10 cellular contexts compared by ENCODE assay signal in genomic region chr20:47577271-47577670, GRCh38.
A peak's percentile ranks its signal among the peaks of the same experiment; 100 is the strongest.
DNase-seq lines count a peak whose midpoint lies in the region; ATAC-seq and TF ChIP-seq lines count a peak whose summit lies in the region.
"Had no signal": no experiment of that assay in that cellular context is flagged by ENCODE, and none has a peak within 500 bp of the region (broad histone marks: within the 10 kb centered on the region; RNA-seq: fewer than 3 reads in every experiment).

No MANE protein-coding gene starts in this region.

- no peak for DNase-seq in activated CD4-positive, alpha-beta memory T cell treated with anti-CD3 and anti-CD28 coated beads for 36 hours
- DNase-seq in activated CD4-positive, alpha-beta memory T cell treated with anti-CD3 and anti-CD28 coated beads, Interleukin-2, amount 10 ng/mL, durations not matched to agents 7 days and 5 days: no peak
- DNase-seq in SJCRH30 (peak in 1 of 2 experiments; percentile 33), left lung (no peak), NCI-H748 (lab: John Stamatoyannopoulos, UW; ENCODE audit: unreplicated experiment) (no peak)
- DNase-seq: activated CD4-positive, CD25-positive, alpha-beta regulatory T cell; stimulated activated CD4-positive, alpha-beta T cell treated with anti-CD3 and anti-CD28 coated beads, Interleukin-1b, Interleukin-23, amount 100 ng/mL, for 48 hours had no signal

- H3K27me3 ChIP-seq in SJCRH30 (no peaks in the 10 kb centered on the region), left lung (no peaks in the 10 kb centered on the region), subcutaneous abdominal adipose tissue (ENCODE audit: control insufficient read depth in 5 of 5, insufficient read depth in 4 of 5, low read length in 5 of 5) (no peaks in the 10 kb centered on the region)

- peak overlapping the region; percentile 10 for H3K27ac Mint-ChIP-seq in activated CD4-positive, alpha-beta memory T cell treated with anti-CD3 and anti-CD28 coated beads for 36 hours
- H3K27ac Mint-ChIP-seq in activated CD4-positive, alpha-beta memory T cell treated with anti-CD3 and anti-CD28 coated beads, Interleukin-2, amount 10 ng/mL, durations not matched to agents 7 days and 5 days: no peak overlapping the region

- H3K27ac ChIP-seq in SJCRH30 (peak overlapping the region; percentile 11; the same call in 1 of the 2 replicates), left lung (peak overlapping the region; percentile 26 to 55), subcutaneous abdominal adipose tissue (ENCODE audit: low read depth, low read length) (peak overlapping the region; percentile 28)

- intact Hi-C loops in activated CD4-positive, alpha-beta memory T cell treated with anti-CD3 and anti-CD28 coated beads for 36 hours (cut with micrococcal nuclease): loop anchor here (5.0 kb wide), 1 partner anchor 35 kb away; no protein-coding TSS in a partner anchor
- intact Hi-C loops in left lung (cut with DNase I): no loop called here

- H3K4me1 ChIP-seq in SJCRH30 (peaks cover 29% of the 10 kb centered on the region), left lung (peaks cover 32 to 67% of the 10 kb centered on the region in 2 donors), subcutaneous abdominal adipose tissue (ENCODE audit: control insufficient read depth in 5 of 5, insufficient read depth in 5 of 5, low read length in 5 of 5) (peaks cover 4 to 50% (median 35%) of the 10 kb centered on the region in 5 donors)

- H3K4me3 ChIP-seq in SJCRH30 (peak overlapping the region; percentile 36), left lung (no peak overlapping the region), subcutaneous abdominal adipose tissue (ENCODE audit: low read depth in 1 of 5, low read length in 5 of 5) (peak overlapping the region in 1 of 5 donors; percentile 20)

- POLR2A ChIA-PET in activated CD4-positive, alpha-beta memory T cell treated with anti-CD3 and anti-CD28 coated beads for 36 hours (lab: Charles Lee): interaction anchor here (1.4 kb wide), 1 partner anchor 8 kb away, joined by 4 read pairs; no protein-coding TSS in a partner anchor
- POLR2A ChIA-PET in activated CD4-positive, alpha-beta memory T cell treated with anti-CD3 and anti-CD28 coated beads, Interleukin-2, amount 10 ng/mL, durations not matched to agents 7 days and 5 days (lab: Charles Lee): interaction anchor here (1.1 to 2.6 kb wide), 4 partner anchors 8 to 76 kb away, joined by 3 to 11 read pairs (median 5); partner anchors contain the start of gene NCOA3

- no peak overlapping the region for H3K4me3 Mint-ChIP-seq in activated CD4-positive, alpha-beta memory T cell treated with anti-CD3 and anti-CD28 coated beads for 36 hours
- H3K4me3 Mint-ChIP-seq in activated CD4-positive, alpha-beta memory T cell treated with anti-CD3 and anti-CD28 coated beads, Interleukin-2, amount 10 ng/mL, durations not matched to agents 7 days and 5 days: no peak overlapping the region

- peak overlapping the region in 1 of 5 donors; percentile 59 for H3K9ac ChIP-seq in subcutaneous abdominal adipose tissue (ENCODE audit: low read length in 5 of 5)

- H3K4me1 Mint-ChIP-seq in activated CD4-positive, alpha-beta memory T cell treated with anti-CD3 and anti-CD28 coated beads for 36 hours (ENCODE audit: low read depth): peaks cover 73% of the 10 kb centered on the region
- H3K4me1 Mint-ChIP-seq in activated CD4-positive, alpha-beta memory T cell treated with anti-CD3 and anti-CD28 coated beads, Interleukin-2, amount 10 ng/mL, durations not matched to agents 7 days and 5 days: peaks cover 71% of the 10 kb centered on the region

- TF ChIP-seq CTCF in left lung (IDR thresholded peaks at IDR 0.05): no peak

- ATAC-seq in left lung (no peak), GM21529 (IDR thresholded peaks at IDR 0.05; ENCODE audit: unreplicated experiment) (no peak), GM19455 (IDR thresholded peaks at IDR 0.05; ENCODE audit: unreplicated experiment) (no peak)

- no peaks in the 10 kb centered on the region for H3K36me3 ChIP-seq in SJCRH30
- no peaks in the 10 kb centered on the region for H3K36me3 ChIP-seq in left lung
- H3K36me3 ChIP-seq in subcutaneous abdominal adipose tissue (ENCODE audit: control insufficient read depth in 5 of 5, insufficient read depth in 5 of 5, low read length in 5 of 5): no peaks in the 10 kb centered on the region

- H3K9me3 ChIP-seq in SJCRH30 (replicated peaks) (no peaks in the 10 kb centered on the region), left lung (no peaks in the 10 kb centered on the region), subcutaneous abdominal adipose tissue (ENCODE audit: control insufficient read depth in 5 of 5, low read length in 5 of 5) (no peaks in the 10 kb centered on the region)

- no peaks in the 10 kb centered on the region for H3K9me3 Mint-ChIP-seq in activated CD4-positive, alpha-beta memory T cell treated with anti-CD3 and anti-CD28 coated beads for 36 hours
- H3K9me3 Mint-ChIP-seq in activated CD4-positive, alpha-beta memory T cell treated with anti-CD3 and anti-CD28 coated beads, Interleukin-2, amount 10 ng/mL, durations not matched to agents 7 days and 5 days: no peaks in the 10 kb centered on the region

- H3K27me3 Mint-ChIP-seq in activated CD4-positive, alpha-beta memory T cell treated with anti-CD3 and anti-CD28 coated beads for 36 hours: no peaks in the 10 kb centered on the region
- H3K27me3 Mint-ChIP-seq in activated CD4-positive, alpha-beta memory T cell treated with anti-CD3 and anti-CD28 coated beads, Interleukin-2, amount 10 ng/mL, durations not matched to agents 7 days and 5 days: no peaks in the 10 kb centered on the region

- peaks cover 7% of the 10 kb centered on the region for H3K36me3 Mint-ChIP-seq in activated CD4-positive, alpha-beta memory T cell treated with anti-CD3 and anti-CD28 coated beads for 36 hours
- peaks cover 29% of the 10 kb centered on the region for H3K36me3 Mint-ChIP-seq in activated CD4-positive, alpha-beta memory T cell treated with anti-CD3 and anti-CD28 coated beads, Interleukin-2, amount 10 ng/mL, durations not matched to agents 7 days and 5 days (ENCODE audit: low read depth)

- CTCF ChIA-PET in activated CD4-positive, alpha-beta memory T cell treated with anti-CD3 and anti-CD28 coated beads for 36 hours (lab: Charles Lee): interaction anchor here (1.2 to 1.9 kb wide), 2 partner anchors 44 to 193 kb away, joined by 4 to 6 read pairs; no protein-coding TSS in a partner anchor
- CTCF ChIA-PET in activated CD4-positive, alpha-beta memory T cell treated with anti-CD3 and anti-CD28 coated beads, Interleukin-2, amount 10 ng/mL, durations not matched to agents 7 days and 5 days (lab: Charles Lee): interaction anchor here (0.8 to 1.1 kb wide), 3 partner anchors 11 to 33 kb away, joined by 3 to 4 read pairs (median 3); no protein-coding TSS in a partner anchor
